10 cellular contexts compared by ENCODE assay signal in the genomic region with DNA sequence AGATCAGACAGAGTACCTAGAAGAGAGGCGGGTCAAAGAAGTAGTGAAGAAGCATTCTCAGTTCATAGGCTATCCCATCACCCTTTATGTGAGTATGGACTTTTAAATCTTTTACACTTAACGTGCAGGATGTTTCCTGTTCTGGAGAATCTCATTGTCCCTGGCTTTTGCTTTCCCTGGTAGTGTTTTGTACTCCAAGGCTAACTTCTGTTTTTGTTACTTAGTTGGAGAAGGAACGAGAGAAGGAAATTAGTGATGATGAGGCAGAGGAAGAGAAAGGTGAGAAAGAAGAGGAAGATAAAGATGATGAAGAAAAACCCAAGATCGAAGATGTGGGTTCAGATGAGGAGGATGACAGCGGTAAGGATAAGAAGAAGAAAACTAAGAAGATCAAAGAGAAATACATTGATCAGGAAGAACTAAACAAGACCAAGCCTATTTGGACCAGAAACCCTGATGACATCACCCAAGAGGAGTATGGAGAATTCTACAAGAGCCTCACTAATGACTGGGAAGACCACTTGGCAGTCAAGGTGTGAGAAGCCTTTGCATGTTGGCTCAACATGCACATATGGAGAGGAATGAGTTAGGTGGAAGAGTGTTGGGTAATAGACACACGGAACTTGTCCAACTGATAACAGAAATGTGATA. TPM values are rescaled to one million over a fixed set of nuclear protein-coding genes. Genes with fewer than 3 reads are reported as not detected.
A peak's percentile ranks its signal among the peaks of the same experiment; 100 is the strongest.
DNase-seq lines count a peak whose midpoint lies in the region; ATAC-seq and TF ChIP-seq lines count a peak whose summit lies in the region.
"Had no signal": no experiment of that assay in that cellular context is flagged by ENCODE, and none has a peak within 500 bp of the region (broad histone marks: within the 10 kb centered on the region; RNA-seq: fewer than 3 reads in every experiment).

No MANE protein-coding gene starts in this region.

- TF ChIP-seq CTCF in left ventricle myocardium inferior (IDR thresholded peaks at IDR 0.05; ENCODE audit: borderline replicate concordance) (no peak), dorsolateral prefrontal cortex (IDR thresholded peaks at IDR 0.05 in 54 of 56, conservative IDR thresholded peaks at IDR 0.05 in 2 of 56; ENCODE audit: low read depth in 1 of 56, partially characterized antibody in 56 of 56) (no peak), uterus (IDR thresholded peaks at IDR 0.05) (no peak)

- no peak for DNase-seq in left ventricle myocardium inferior
- DNase-seq in left ventricle myocardium superior, result no peak
- no peak for DNase-seq in dorsolateral prefrontal cortex
- no peak for DNase-seq in uterus
- DNase-seq: aorta, hippocampal formation, T-helper 9 cell had no signal

- H3K27me3 ChIP-seq in left ventricle myocardium inferior (ENCODE audit: low read depth) (no peaks in the 10 kb centered on the region), dorsolateral prefrontal cortex (no peaks in the 10 kb centered on the region), uterus (no peaks in the 10 kb centered on the region)

- H3K9me3 ChIP-seq in left ventricle myocardium inferior (replicated peaks) (no peaks in the 10 kb centered on the region), uterus (no peaks in the 10 kb centered on the region)

- peaks cover 96% of the 10 kb centered on the region for H3K4me1 ChIP-seq in left ventricle myocardium inferior
- peaks cover 3 to 9% of the 10 kb centered on the region in 2 donors for H3K4me1 ChIP-seq in uterus

- H3K36me3 ChIP-seq in left ventricle myocardium inferior (peaks cover 73% of the 10 kb centered on the region), uterus (no peaks in the 10 kb centered on the region)

- peak overlapping the region; percentile 20 for H3K27ac ChIP-seq in left ventricle myocardium inferior (replicated peaks)
- H3K27ac ChIP-seq in dorsolateral prefrontal cortex, result peak overlapping the region in 11 of 59 donors; percentile 9 to 100 (median 55)
- H3K27ac ChIP-seq in uterus, result no peak overlapping the region

- ATAC-seq in left ventricle myocardium superior, result no peak
- ATAC-seq in HG03432 (IDR thresholded peaks at IDR 0.05; ENCODE audit: unreplicated experiment), result no peak
- no peak for ATAC-seq in GM21423 (IDR thresholded peaks at IDR 0.05; ENCODE audit: unreplicated experiment)

- no peak for TF ChIP-seq POLR2A in uterus (IDR thresholded peaks at IDR 0.05)

- intact Hi-C loops in left ventricle myocardium inferior (cut with micrococcal nuclease), result no loop called here
- intact Hi-C loops in left ventricle myocardium superior (cut with micrococcal nuclease), result no loop called here
- intact Hi-C loops in dorsolateral prefrontal cortex (cut with DNase I), result no loop called here
- intact Hi-C loops in uterus (cut with DNase I; ENCODE audit: low total_unique reads), result no loop called here

- H3K4me3 ChIP-seq in left ventricle myocardium inferior (peak overlapping the region; percentile 96), dorsolateral prefrontal cortex (peak overlapping the region in 33 of 59 donors; percentile 0 to 99 (median 93)), uterus (no peak overlapping the region)

RNA-seq across cellular contexts. Expression of a gene that starts 3.3 kb away (rescaled TPM):
- total RNA-seq in left ventricle myocardium inferior (786 TPM), left ventricle myocardium superior (873 TPM), dorsolateral prefrontal cortex (1,000 to 10,000 TPM in 53 of 120 experiments, 100 to 1,000 TPM in 67; 482 to 1,543 (median 963) TPM), uterus (100 to 1,000 TPM; 336 to 897 (median 564) TPM)

RNA-seq across cellular contexts. Expression of a gene that starts 7.1 kb away (rescaled TPM):
- total RNA-seq in left ventricle myocardium inferior, result 20.2 TPM
- total RNA-seq in left ventricle myocardium superior, result 20.0 TPM
- 10 to 100 TPM in 119 of 120 experiments, 1 to 10 TPM in 1; 9.6 to 55.6 (median 23.9) TPM for total RNA-seq in dorsolateral prefrontal cortex
- 10 to 100 TPM in 3 of 4 donors, 1 to 10 TPM in 1; 5.9 to 39.5 (median 28.5) TPM for total RNA-seq in uterus

RNA-seq across cellular contexts. Expression of a gene that starts 15.2 kb away (rescaled TPM):
- 2.1 TPM for total RNA-seq in left ventricle myocardium inferior
- total RNA-seq in left ventricle myocardium superior, result 3.1 TPM
- 10 to 100 TPM in 13 of 120 experiments, 1 to 10 TPM in 107; 2.9 to 14.4 (median 7.5) TPM for total RNA-seq in dorsolateral prefrontal cortex
- total RNA-seq in uterus, result 1 to 10 TPM; 1.3 to 5.9 (median 2.8) TPM

RNA-seq across cellular contexts. Expression of a gene that starts 20.1 kb away (rescaled TPM):
- total RNA-seq in left ventricle myocardium inferior, result not detected
- total RNA-seq in left ventricle myocardium superior, result not detected
- total RNA-seq in dorsolateral prefrontal cortex, result 100 to 1,000 TPM in 60 of 120 experiments, 10 to 100 TPM in 60; 28.3 to 159 (median 100) TPM
- total RNA-seq in uterus, result under 1 TPM in 2 of 4 donors, not detected in 2; 0.09 to 0.21 TPM
- total RNA-seq: aorta, NCI-H460 had no signal

RNA-seq across cellular contexts. Expression of a gene that starts 26.8 kb away (rescaled TPM):
- 154 TPM for total RNA-seq in left ventricle myocardium inferior
- 217 TPM for total RNA-seq in left ventricle myocardium superior
- 10 to 100 TPM; 22.4 to 79.8 (median 47.2) TPM for total RNA-seq in dorsolateral prefrontal cortex
- 100 to 1,000 TPM in 2 of 4 donors, 10 to 100 TPM in 2; 29.9 to 150 (median 95.1) TPM for total RNA-seq in uterus

Comparison
In these comparisons a context has a peak if more than half of its experiments do, and no peak if none do; other contexts are left out.
1. H3K4me3 ChIP-seq: peak in left ventricle myocardium inferior (single experiment) and dorsolateral prefrontal cortex (33 of 59); none in uterus (0 of 2).